Comparison of ENCODE assay signal across 1 cellular context in genomic region chr5:14582797-14583137, GRCh38.
TF ChIP-seq lines count a peak whose summit lies in the region.

No MANE protein-coding gene starts in this region.

TF ChIP-seq in H1, 55 proteins besides CTCF, POLR2A, EP300 and RAD21:
- TF ChIP-seq, protein P1, sequence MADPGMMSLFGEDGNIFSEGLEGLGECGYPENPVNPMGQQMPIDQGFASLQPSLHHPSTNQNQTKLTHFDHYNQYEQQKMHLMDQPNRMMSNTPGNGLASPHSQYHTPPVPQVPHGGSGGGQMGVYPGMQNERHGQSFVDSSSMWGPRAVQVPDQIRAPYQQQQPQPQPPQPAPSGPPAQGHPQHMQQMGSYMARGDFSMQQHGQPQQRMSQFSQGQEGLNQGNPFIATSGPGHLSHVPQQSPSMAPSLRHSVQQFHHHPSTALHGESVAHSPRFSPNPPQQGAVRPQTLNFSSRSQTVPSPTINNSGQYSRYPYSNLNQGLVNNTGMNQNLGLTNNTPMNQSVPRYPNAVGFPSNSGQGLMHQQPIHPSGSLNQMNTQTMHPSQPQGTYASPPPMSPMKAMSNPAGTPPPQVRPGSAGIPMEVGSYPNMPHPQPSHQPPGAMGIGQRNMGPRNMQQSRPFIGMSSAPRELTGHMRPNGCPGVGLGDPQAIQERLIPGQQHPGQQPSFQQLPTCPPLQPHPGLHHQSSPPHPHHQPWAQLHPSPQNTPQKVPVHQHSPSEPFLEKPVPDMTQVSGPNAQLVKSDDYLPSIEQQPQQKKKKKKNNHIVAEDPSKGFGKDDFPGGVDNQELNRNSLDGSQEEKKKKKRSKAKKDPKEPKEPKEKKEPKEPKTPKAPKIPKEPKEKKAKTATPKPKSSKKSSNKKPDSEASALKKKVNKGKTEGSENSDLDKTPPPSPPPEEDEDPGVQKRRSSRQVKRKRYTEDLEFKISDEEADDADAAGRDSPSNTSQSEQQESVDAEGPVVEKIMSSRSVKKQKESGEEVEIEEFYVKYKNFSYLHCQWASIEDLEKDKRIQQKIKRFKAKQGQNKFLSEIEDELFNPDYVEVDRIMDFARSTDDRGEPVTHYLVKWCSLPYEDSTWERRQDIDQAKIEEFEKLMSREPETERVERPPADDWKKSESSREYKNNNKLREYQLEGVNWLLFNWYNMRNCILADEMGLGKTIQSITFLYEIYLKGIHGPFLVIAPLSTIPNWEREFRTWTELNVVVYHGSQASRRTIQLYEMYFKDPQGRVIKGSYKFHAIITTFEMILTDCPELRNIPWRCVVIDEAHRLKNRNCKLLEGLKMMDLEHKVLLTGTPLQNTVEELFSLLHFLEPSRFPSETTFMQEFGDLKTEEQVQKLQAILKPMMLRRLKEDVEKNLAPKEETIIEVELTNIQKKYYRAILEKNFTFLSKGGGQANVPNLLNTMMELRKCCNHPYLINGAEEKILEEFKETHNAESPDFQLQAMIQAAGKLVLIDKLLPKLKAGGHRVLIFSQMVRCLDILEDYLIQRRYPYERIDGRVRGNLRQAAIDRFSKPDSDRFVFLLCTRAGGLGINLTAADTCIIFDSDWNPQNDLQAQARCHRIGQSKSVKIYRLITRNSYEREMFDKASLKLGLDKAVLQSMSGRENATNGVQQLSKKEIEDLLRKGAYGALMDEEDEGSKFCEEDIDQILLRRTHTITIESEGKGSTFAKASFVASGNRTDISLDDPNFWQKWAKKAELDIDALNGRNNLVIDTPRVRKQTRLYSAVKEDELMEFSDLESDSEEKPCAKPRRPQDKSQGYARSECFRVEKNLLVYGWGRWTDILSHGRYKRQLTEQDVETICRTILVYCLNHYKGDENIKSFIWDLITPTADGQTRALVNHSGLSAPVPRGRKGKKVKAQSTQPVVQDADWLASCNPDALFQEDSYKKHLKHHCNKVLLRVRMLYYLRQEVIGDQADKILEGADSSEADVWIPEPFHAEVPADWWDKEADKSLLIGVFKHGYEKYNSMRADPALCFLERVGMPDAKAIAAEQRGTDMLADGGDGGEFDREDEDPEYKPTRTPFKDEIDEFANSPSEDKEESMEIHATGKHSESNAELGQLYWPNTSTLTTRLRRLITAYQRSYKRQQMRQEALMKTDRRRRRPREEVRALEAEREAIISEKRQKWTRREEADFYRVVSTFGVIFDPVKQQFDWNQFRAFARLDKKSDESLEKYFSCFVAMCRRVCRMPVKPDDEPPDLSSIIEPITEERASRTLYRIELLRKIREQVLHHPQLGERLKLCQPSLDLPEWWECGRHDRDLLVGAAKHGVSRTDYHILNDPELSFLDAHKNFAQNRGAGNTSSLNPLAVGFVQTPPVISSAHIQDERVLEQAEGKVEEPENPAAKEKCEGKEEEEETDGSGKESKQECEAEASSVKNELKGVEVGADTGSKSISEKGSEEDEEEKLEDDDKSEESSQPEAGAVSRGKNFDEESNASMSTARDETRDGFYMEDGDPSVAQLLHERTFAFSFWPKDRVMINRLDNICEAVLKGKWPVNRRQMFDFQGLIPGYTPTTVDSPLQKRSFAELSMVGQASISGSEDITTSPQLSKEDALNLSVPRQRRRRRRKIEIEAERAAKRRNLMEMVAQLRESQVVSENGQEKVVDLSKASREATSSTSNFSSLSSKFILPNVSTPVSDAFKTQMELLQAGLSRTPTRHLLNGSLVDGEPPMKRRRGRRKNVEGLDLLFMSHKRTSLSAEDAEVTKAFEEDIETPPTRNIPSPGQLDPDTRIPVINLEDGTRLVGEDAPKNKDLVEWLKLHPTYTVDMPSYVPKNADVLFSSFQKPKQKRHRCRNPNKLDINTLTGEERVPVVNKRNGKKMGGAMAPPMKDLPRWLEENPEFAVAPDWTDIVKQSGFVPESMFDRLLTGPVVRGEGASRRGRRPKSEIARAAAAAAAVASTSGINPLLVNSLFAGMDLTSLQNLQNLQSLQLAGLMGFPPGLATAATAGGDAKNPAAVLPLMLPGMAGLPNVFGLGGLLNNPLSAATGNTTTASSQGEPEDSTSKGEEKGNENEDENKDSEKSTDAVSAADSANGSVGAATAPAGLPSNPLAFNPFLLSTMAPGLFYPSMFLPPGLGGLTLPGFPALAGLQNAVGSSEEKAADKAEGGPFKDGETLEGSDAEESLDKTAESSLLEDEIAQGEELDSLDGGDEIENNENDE (IDR thresholded peaks at IDR 0.05; ENCODE audit: insufficient replicate concordance, low read length) = no peak
- no peak for TF ChIP-seq CEBPB (IDR thresholded peaks at IDR 0.05; ENCODE audit: low read depth, low read length)
- TF ChIP-seq CHD2 (IDR thresholded peaks at IDR 0.05; ENCODE audit: low read length) = no peak
- no peak for TF ChIP-seq TBP (IDR thresholded peaks at IDR 0.05; ENCODE audit: low read depth, low read length)
- no peak for TF ChIP-seq KDM1A (IDR thresholded peaks at IDR 0.05; ENCODE audit: borderline replicate concordance, low read length)
- no peak for TF ChIP-seq SIN3A (conservative IDR thresholded peaks at IDR 0.05 in 1 of 2, IDR thresholded peaks at IDR 0.05 in 1 of 2; ENCODE audit: low read depth in 1 of 2, low read length in 2 of 2)
- TF ChIP-seq POU5F1 (IDR thresholded peaks at IDR 0.05; ENCODE audit: low read depth, low read length) = no peak
- TF ChIP-seq BRCA1 (IDR thresholded peaks at IDR 0.05; ENCODE audit: low read depth, low read length) = no peak
- no peak for TF ChIP-seq CHD1 (IDR thresholded peaks at IDR 0.05; ENCODE audit: low read depth, low read length)
- TF ChIP-seq, protein P2, sequence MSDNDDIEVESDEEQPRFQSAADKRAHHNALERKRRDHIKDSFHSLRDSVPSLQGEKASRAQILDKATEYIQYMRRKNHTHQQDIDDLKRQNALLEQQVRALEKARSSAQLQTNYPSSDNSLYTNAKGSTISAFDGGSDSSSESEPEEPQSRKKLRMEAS (IDR thresholded peaks at IDR 0.05) = no peak
TF ChIP-seq in H1: peak in this region for 0.
